17 cellular contexts compared by ENCODE assay signal in genomic region chr2:223123859-223124610, GRCh38.
DNase-seq lines count a peak whose midpoint lies in the region; TF ChIP-seq lines count a peak whose summit lies in the region.
"Had no signal": no experiment of that assay in that cellular context is flagged by ENCODE, and none has a peak within 500 bp of the region (broad histone marks: within the 10 kb centered on the region; RNA-seq: fewer than 3 reads in every experiment).

No MANE protein-coding gene starts in this region.

- H3K9me3 Mint-ChIP-seq in osteocyte (ENCODE audit: unreplicated experiment): peaks cover 7% of the 10 kb centered on the region
- peaks cover 2% of the 10 kb centered on the region for H3K9me3 Mint-ChIP-seq in activated CD4-positive, alpha-beta memory T cell treated with anti-CD3 and anti-CD28 coated beads, Interleukin-2, amount 10 ng/mL, durations not matched to agents 7 days and 5 days
- no peaks in the 10 kb centered on the region for H3K9me3 Mint-ChIP-seq in activated T-helper 2 cell treated with anti-CD3 and anti-CD28 coated beads, Interferon-gamma antibody, Interleukin-2, Interleukin-4, amounts not matched to agents 10 μg/mL and 5 μg/mL and 100 μg/mL, durations not matched to agents 14 hours and 24 hours and 36 hours
- H3K9me3 Mint-ChIP-seq: activated CD4-positive, alpha-beta T cell treated with anti-CD3 and anti-CD28 coated beads, Interleukin-2, amount 10 ng/mL, durations not matched to agents 7 days and 5 days; dendritic cell treated with granulocyte-macrophage colony-stimulating factor and Interleukin-4, amounts not matched to agents 40 ng/mL and 50 ng/mL, for 4 days had no signal

- CTCF ChIA-PET in BJ (lab: Yijun Ruan, JAX): interaction anchor here (1.0 to 1.5 kb wide), 2 partner anchors 10 to 14 kb away, joined by 3 read pairs; no protein-coding TSS in a partner anchor
- CTCF ChIA-PET in activated CD4-positive, alpha-beta memory T cell treated with anti-CD3 and anti-CD28 coated beads, Interleukin-2, amount 10 ng/mL, durations not matched to agents 7 days and 5 days (lab: Charles Lee): no interaction called here

- POLR2A ChIA-PET in BJ (lab: Charles Lee): interaction anchor here (0.6 kb wide), 1 partner anchor 10 kb away, joined by 3 read pairs; no protein-coding TSS in a partner anchor
- POLR2A ChIA-PET in activated CD4-positive, alpha-beta memory T cell treated with anti-CD3 and anti-CD28 coated beads, Interleukin-2, amount 10 ng/mL, durations not matched to agents 7 days and 5 days (lab: Charles Lee): no interaction called here

- peaks cover 29% of the 10 kb centered on the region for H3K4me1 Mint-ChIP-seq in osteocyte (ENCODE audit: unreplicated experiment)
- H3K4me1 Mint-ChIP-seq in activated CD4-positive, alpha-beta memory T cell treated with anti-CD3 and anti-CD28 coated beads, Interleukin-2, amount 10 ng/mL, durations not matched to agents 7 days and 5 days: no peaks in the 10 kb centered on the region
- no peaks in the 10 kb centered on the region for H3K4me1 Mint-ChIP-seq in activated T-helper 2 cell treated with anti-CD3 and anti-CD28 coated beads, Interferon-gamma antibody, Interleukin-2, Interleukin-4, amounts not matched to agents 10 μg/mL and 5 μg/mL and 100 μg/mL, durations not matched to agents 14 hours and 24 hours and 36 hours (ENCODE audit: low read depth)
- H3K4me1 Mint-ChIP-seq: activated CD4-positive, alpha-beta T cell treated with anti-CD3 and anti-CD28 coated beads, Interleukin-2, amount 10 ng/mL, durations not matched to agents 7 days and 5 days; B cell had no signal

- intact Hi-C loops in activated T-helper 2 cell treated with anti-CD3 and anti-CD28 coated beads, Interferon-gamma antibody, Interleukin-2, Interleukin-4, amounts not matched to agents 10 μg/mL and 5 μg/mL and 100 μg/mL, durations not matched to agents 14 hours and 24 hours and 36 hours (cut with micrococcal nuclease): no loop called here

- DNase-seq in BJ (ENCODE audit: low read depth): peak; percentile 68
- peak; percentile 78 for DNase-seq in RPMI7951 (ENCODE audit: low read depth)
- DNase-seq in fibroblast of the aortic adventitia (ENCODE audit: low read depth): peak; percentile 47
- DNase-seq in osteocyte (ENCODE audit: extremely low spot score, unreplicated experiment): no peak
- DNase-seq in erythroblast (lab: John Stamatoyannopoulos, UW): no peak
- no peak for DNase-seq in activated CD4-positive, alpha-beta memory T cell treated with anti-CD3 and anti-CD28 coated beads, Interleukin-2, amount 10 ng/mL, durations not matched to agents 7 days and 5 days
- no peak for DNase-seq in activated T-helper 2 cell treated with anti-CD3 and anti-CD28 coated beads, Interferon-gamma antibody, Interleukin-2, Interleukin-4, amounts not matched to agents 10 μg/mL and 5 μg/mL and 100 μg/mL, durations not matched to agents 14 hours and 24 hours and 36 hours (ENCODE audit: low spot score)
- no peak for DNase-seq in central memory CD4-positive, alpha-beta T cell
- DNase-seq: activated CD4-positive, alpha-beta T cell treated with anti-CD3 and anti-CD28 coated beads, Interleukin-2, amount 10 ng/mL, durations not matched to agents 7 days and 5 days; activated T-cell treated with anti-CD3 and anti-CD28 coated beads for 4 hours; body of pancreas; Calu3; occipital lobe; stimulated activated CD4-positive, alpha-beta T cell treated with anti-CD3 and anti-CD28 coated beads, Interleukin-2, amount 100 ng/mL, for 48 hours had no signal

- no peaks in the 10 kb centered on the region for H3K36me3 ChIP-seq in BJ (ENCODE audit: control insufficient read depth, insufficient read depth, low read length)

- peak overlapping the region; percentile 91 for H3K27ac Mint-ChIP-seq in osteocyte (ENCODE audit: unreplicated experiment)
- no peak overlapping the region for H3K27ac Mint-ChIP-seq in activated CD4-positive, alpha-beta memory T cell treated with anti-CD3 and anti-CD28 coated beads, Interleukin-2, amount 10 ng/mL, durations not matched to agents 7 days and 5 days
- no peak overlapping the region for H3K27ac Mint-ChIP-seq in activated T-helper 2 cell treated with anti-CD3 and anti-CD28 coated beads, Interferon-gamma antibody, Interleukin-2, Interleukin-4, amounts not matched to agents 10 μg/mL and 5 μg/mL and 100 μg/mL, durations not matched to agents 14 hours and 24 hours and 36 hours
- H3K27ac Mint-ChIP-seq: activated CD4-positive, alpha-beta T cell treated with anti-CD3 and anti-CD28 coated beads, Interleukin-2, amount 10 ng/mL, durations not matched to agents 7 days and 5 days; activated naive CD8-positive, alpha-beta T cell; B cell; dendritic cell treated with granulocyte-macrophage colony-stimulating factor and Interleukin-4, amounts not matched to agents 40 ng/mL and 50 ng/mL, for 4 days had no signal

- H3K4me3 Mint-ChIP-seq in osteocyte (ENCODE audit: unreplicated experiment): peak overlapping the region; percentile 15
- no peak overlapping the region for H3K4me3 Mint-ChIP-seq in activated CD4-positive, alpha-beta memory T cell treated with anti-CD3 and anti-CD28 coated beads, Interleukin-2, amount 10 ng/mL, durations not matched to agents 7 days and 5 days
- H3K4me3 Mint-ChIP-seq in activated T-helper 2 cell treated with anti-CD3 and anti-CD28 coated beads, Interferon-gamma antibody, Interleukin-2, Interleukin-4, amounts not matched to agents 10 μg/mL and 5 μg/mL and 100 μg/mL, durations not matched to agents 14 hours and 24 hours and 36 hours (ENCODE audit: low read depth): no peak overlapping the region
- H3K4me3 Mint-ChIP-seq: activated CD4-positive, alpha-beta T cell treated with anti-CD3 and anti-CD28 coated beads, Interleukin-2, amount 10 ng/mL, durations not matched to agents 7 days and 5 days; activated naive CD8-positive, alpha-beta T cell; B cell; dendritic cell treated with granulocyte-macrophage colony-stimulating factor and Interleukin-4, amounts not matched to agents 40 ng/mL and 50 ng/mL, for 4 days had no signal

- no peaks in the 10 kb centered on the region for H3K27me3 ChIP-seq in BJ (ENCODE audit: control insufficient read depth, insufficient read depth, low read length)
- H3K27me3 ChIP-seq: body of pancreas had no signal

- H3K27me3 Mint-ChIP-seq in osteocyte (ENCODE audit: unreplicated experiment): no peaks in the 10 kb centered on the region
- H3K27me3 Mint-ChIP-seq in activated CD4-positive, alpha-beta memory T cell treated with anti-CD3 and anti-CD28 coated beads, Interleukin-2, amount 10 ng/mL, durations not matched to agents 7 days and 5 days: no peaks in the 10 kb centered on the region
- no peaks in the 10 kb centered on the region for H3K27me3 Mint-ChIP-seq in activated T-helper 2 cell treated with anti-CD3 and anti-CD28 coated beads, Interferon-gamma antibody, Interleukin-2, Interleukin-4, amounts not matched to agents 10 μg/mL and 5 μg/mL and 100 μg/mL, durations not matched to agents 14 hours and 24 hours and 36 hours (ENCODE audit: low read depth)
- H3K27me3 Mint-ChIP-seq: activated CD4-positive, alpha-beta T cell treated with anti-CD3 and anti-CD28 coated beads, Interleukin-2, amount 10 ng/mL, durations not matched to agents 7 days and 5 days; dendritic cell treated with granulocyte-macrophage colony-stimulating factor and Interleukin-4, amounts not matched to agents 40 ng/mL and 50 ng/mL, for 4 days had no signal

- TF ChIP-seq CTCF in BJ (IDR thresholded peaks at IDR 0.05; ENCODE audit: insufficient read depth, low read depth, low read length): no peak
- TF ChIP-seq CTCF in fibroblast of the aortic adventitia (IDR thresholded peaks at IDR 0.05; ENCODE audit: insufficient read depth, low read length): no peak
- TF ChIP-seq CTCF in osteocyte (IDR thresholded peaks at IDR 0.05): no peak

- H3K36me3 Mint-ChIP-seq in osteocyte (ENCODE audit: unreplicated experiment): no peaks in the 10 kb centered on the region
- H3K36me3 Mint-ChIP-seq in activated CD4-positive, alpha-beta memory T cell treated with anti-CD3 and anti-CD28 coated beads, Interleukin-2, amount 10 ng/mL, durations not matched to agents 7 days and 5 days (ENCODE audit: low read depth): no peaks in the 10 kb centered on the region
- no peaks in the 10 kb centered on the region for H3K36me3 Mint-ChIP-seq in activated T-helper 2 cell treated with anti-CD3 and anti-CD28 coated beads, Interferon-gamma antibody, Interleukin-2, Interleukin-4, amounts not matched to agents 10 μg/mL and 5 μg/mL and 100 μg/mL, durations not matched to agents 14 hours and 24 hours and 36 hours (ENCODE audit: low read depth)
- H3K36me3 Mint-ChIP-seq: activated naive CD8-positive, alpha-beta T cell had no signal

- TF ChIP-seq POLR2A in erythroblast (IDR thresholded peaks at IDR 0.05; ENCODE audit: low read length): no peak

- no peak overlapping the region for H3K4me3 ChIP-seq in BJ (ENCODE audit: low read depth, low read length)
- H3K4me3 ChIP-seq in fibroblast of the aortic adventitia (ENCODE audit: low read depth, low read length): no peak overlapping the region
- H3K4me3 ChIP-seq: body of pancreas had no signal

Comparison
In these comparisons a context has a peak if more than half of its experiments do, and no peak if none do; other contexts are left out.
1. DNase-seq: peak in BJ (single experiment), RPMI7951 (single experiment) and fibroblast of the aortic adventitia (single experiment); none in osteocyte (single experiment), erythroblast (0 of 2), activated CD4-positive, alpha-beta memory T cell treated with anti-CD3 and anti-CD28 coated beads, Interleukin-2, amount 10 ng/mL, durations not matched to agents 7 days and 5 days (single experiment), activated T-helper 2 cell treated with anti-CD3 and anti-CD28 coated beads, Interferon-gamma antibody, Interleukin-2, Interleukin-4, amounts not matched to agents 10 μg/mL and 5 μg/mL and 100 μg/mL, durations not matched to agents 14 hours and 24 hours and 36 hours (single experiment) and central memory CD4-positive, alpha-beta T cell (single experiment).